2 cellular contexts compared by ENCODE assay signal in genomic region chr7:77690289-77690688, GRCh38.
TF ChIP-seq lines count a peak whose summit lies in the region.

No MANE protein-coding gene starts in this region.

TF ChIP-seq in HEK293, 187 proteins besides CTCF, POLR2A, EP300 and RAD21 (continued from another document):
- TF ChIP-seq, protein P1, sequence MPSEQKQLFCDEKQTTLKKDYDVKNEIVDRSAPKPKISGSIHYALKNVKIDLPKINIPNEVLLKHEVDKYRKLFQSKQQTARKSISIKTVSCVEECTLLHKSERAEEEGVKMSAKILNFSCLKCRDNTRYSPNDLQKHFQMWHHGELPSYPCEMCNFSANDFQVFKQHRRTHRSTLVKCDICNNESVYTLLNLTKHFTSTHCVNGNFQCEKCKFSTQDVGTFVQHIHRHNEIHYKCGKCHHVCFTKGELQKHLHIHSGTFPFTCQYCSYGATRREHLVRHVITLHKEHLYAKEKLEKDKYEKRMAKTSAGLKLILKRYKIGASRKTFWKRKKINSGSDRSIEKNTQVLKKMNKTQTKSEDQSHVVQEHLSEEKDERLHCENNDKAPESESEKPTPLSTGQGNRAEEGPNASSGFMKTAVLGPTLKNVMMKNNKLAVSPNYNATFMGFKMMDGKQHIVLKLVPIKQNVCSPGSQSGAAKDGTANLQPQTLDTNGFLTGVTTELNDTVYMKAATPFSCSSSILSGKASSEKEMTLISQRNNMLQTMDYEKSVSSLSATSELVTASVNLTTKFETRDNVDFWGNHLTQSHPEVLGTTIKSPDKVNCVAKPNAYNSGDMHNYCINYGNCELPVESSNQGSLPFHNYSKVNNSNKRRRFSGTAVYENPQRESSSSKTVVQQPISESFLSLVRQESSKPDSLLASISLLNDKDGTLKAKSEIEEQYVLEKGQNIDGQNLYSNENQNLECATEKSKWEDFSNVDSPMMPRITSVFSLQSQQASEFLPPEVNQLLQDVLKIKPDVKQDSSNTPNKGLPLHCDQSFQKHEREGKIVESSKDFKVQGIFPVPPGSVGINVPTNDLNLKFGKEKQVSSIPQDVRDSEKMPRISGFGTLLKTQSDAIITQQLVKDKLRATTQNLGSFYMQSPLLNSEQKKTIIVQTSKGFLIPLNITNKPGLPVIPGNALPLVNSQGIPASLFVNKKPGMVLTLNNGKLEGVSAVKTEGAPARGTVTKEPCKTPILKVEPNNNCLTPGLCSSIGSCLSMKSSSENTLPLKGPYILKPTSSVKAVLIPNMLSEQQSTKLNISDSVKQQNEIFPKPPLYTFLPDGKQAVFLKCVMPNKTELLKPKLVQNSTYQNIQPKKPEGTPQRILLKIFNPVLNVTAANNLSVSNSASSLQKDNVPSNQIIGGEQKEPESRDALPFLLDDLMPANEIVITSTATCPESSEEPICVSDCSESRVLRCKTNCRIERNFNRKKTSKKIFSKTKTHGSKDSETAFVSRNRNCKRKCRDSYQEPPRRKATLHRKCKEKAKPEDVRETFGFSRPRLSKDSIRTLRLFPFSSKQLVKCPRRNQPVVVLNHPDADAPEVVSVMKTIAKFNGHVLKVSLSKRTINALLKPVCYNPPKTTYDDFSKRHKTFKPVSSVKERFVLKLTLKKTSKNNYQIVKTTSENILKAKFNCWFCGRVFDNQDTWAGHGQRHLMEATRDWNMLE (tag by site-specific recombination; conservative IDR thresholded peaks at IDR 0.05; ENCODE audit: low read depth) = no peak
- no peak for TF ChIP-seq MEIS1 (CRISPR knock-in tag; IDR thresholded peaks at IDR 0.05; ENCODE audit: borderline replicate concordance)
- no peak for TF ChIP-seq ZNF146 (tag by site-specific recombination; IDR thresholded peaks at IDR 0.05)
- no peak for TF ChIP-seq ZNF394 (tag by site-specific recombination; IDR thresholded peaks at IDR 0.05; ENCODE audit: borderline replicate concordance)
- no peak for TF ChIP-seq HIC1 (tag by site-specific recombination; IDR thresholded peaks at IDR 0.05)
- TF ChIP-seq, protein P2, sequence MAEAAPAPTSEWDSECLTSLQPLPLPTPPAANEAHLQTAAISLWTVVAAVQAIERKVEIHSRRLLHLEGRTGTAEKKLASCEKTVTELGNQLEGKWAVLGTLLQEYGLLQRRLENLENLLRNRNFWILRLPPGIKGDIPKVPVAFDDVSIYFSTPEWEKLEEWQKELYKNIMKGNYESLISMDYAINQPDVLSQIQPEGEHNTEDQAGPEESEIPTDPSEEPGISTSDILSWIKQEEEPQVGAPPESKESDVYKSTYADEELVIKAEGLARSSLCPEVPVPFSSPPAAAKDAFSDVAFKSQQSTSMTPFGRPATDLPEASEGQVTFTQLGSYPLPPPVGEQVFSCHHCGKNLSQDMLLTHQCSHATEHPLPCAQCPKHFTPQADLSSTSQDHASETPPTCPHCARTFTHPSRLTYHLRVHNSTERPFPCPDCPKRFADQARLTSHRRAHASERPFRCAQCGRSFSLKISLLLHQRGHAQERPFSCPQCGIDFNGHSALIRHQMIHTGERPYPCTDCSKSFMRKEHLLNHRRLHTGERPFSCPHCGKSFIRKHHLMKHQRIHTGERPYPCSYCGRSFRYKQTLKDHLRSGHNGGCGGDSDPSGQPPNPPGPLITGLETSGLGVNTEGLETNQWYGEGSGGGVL (tag by site-specific recombination; IDR thresholded peaks at IDR 0.05) = no peak
- no peak for TF ChIP-seq ZNF560 (tag by site-specific recombination; IDR thresholded peaks at IDR 0.05; ENCODE audit: borderline replicate concordance)
- TF ChIP-seq ZNF654 (tag by site-specific recombination; IDR thresholded peaks at IDR 0.05; ENCODE audit: low read depth) = no peak
- no peak for TF ChIP-seq ZNF624 (tag by site-specific recombination; IDR thresholded peaks at IDR 0.05)

TF ChIP-seq in liver, 16 proteins besides CTCF, POLR2A, EP300 and RAD21 (continued from another document):
- TF ChIP-seq TAF1 (conservative IDR thresholded peaks at IDR 0.05) (no peak), SP1 (IDR thresholded peaks at IDR 0.05) (peak; percentile 25)
